ENCODE assay signal across 37 cellular contexts in genomic region chrX:85159644-85160043, GRCh38.
"Had no signal": no experiment of that assay in that cellular context is flagged by ENCODE, and none has a peak within 500 bp of the region (broad histone marks: within the 10 kb centered on the region; RNA-seq: fewer than 3 reads in every experiment).

No MANE protein-coding gene starts in this region.

- FAIRE-seq: bronchial epithelial cell, TTC549 had no signal

- H3K4me1 ChIP-seq: ascending aorta had no signal

- H3K9me3 Mint-ChIP-seq: activated B cell treated with CpG ODN at 0.5 μM for 24 hours; activated CD4-positive, alpha-beta memory T cell treated with anti-CD3 and anti-CD28 coated beads for 36 hours; activated CD4-positive, alpha-beta T cell treated with anti-CD3 and anti-CD28 coated beads, Interleukin-2, amount 10 ng/mL, durations not matched to agents 24 days and 14 days; activated CD8-positive, alpha-beta T cell treated with anti-CD3 and anti-CD28 coated beads for 36 hours; activated naive CD4-positive, alpha-beta T cell treated with anti-CD3 and anti-CD28 coated beads, Interleukin-2, amount 10 ng/mL, durations not matched to agents 7 days and 5 days; activated naive CD4-positive, alpha-beta T cell treated with anti-CD3 and anti-CD28 coated beads, Interleukin-2, amount 50 U/mL, for 24 hours; activated naive CD8-positive, alpha-beta T cell treated with anti-CD3 and anti-CD28 coated beads, Interleukin-2, amount 10 ng/mL, durations not matched to agents 7 days and 5 days; activated naive CD8-positive, alpha-beta T cell treated with anti-CD3 and anti-CD28 coated beads, Interleukin-2, amount 50 U/mL, for 24 hours; activated T-helper 2 cell treated with anti-CD3 and anti-CD28 coated beads, Interferon-gamma antibody, Interleukin-2, Interleukin-4, amounts not matched to agents 10 μg/mL and 5 μg/mL and 100 μg/mL, durations not matched to agents 14 hours and 24 hours and 36 hours; central memory CD8-positive, alpha-beta T cell; T-helper 1 cell treated with Interleukin-12 subunit alpha and Interleukin-12 subunit beta and Interleukin-4 antibody, amounts not matched to agents 30 μg/mL and 1 μg/mL, for 36 hours; T-helper 2 cell treated with Interferon-gamma antibody and Interleukin-4, amounts not matched to agents 5 μg/mL and 100 μg/mL, for 36 hours had no signal

- H3K36me3 Mint-ChIP-seq: activated CD4-positive, alpha-beta memory T cell treated with anti-CD3 and anti-CD28 coated beads for 36 hours; activated naive CD4-positive, alpha-beta T cell treated with anti-CD3 and anti-CD28 coated beads, Interleukin-2, amount 10 ng/mL, durations not matched to agents 7 days and 5 days; activated naive CD4-positive, alpha-beta T cell treated with anti-CD3 and anti-CD28 coated beads, Interleukin-2, amount 50 U/mL, for 24 hours; activated naive CD8-positive, alpha-beta T cell; activated naive CD8-positive, alpha-beta T cell treated with anti-CD3 and anti-CD28 coated beads, Interleukin-2, amount 10 ng/mL, durations not matched to agents 7 days and 5 days; brain had no signal

- H3K36me3 ChIP-seq: ascending aorta, cardiac muscle cell had no signal

- H3K4me1 Mint-ChIP-seq: activated CD4-positive, alpha-beta T cell treated with anti-CD3 and anti-CD28 coated beads, Interleukin-2, amount 10 ng/mL, durations not matched to agents 24 days and 14 days; activated naive CD4-positive, alpha-beta T cell treated with anti-CD3 and anti-CD28 coated beads, Interleukin-2, amount 10 ng/mL, durations not matched to agents 7 days and 5 days; activated naive CD4-positive, alpha-beta T cell treated with anti-CD3 and anti-CD28 coated beads, Interleukin-2, amount 50 U/mL, for 24 hours; activated naive CD8-positive, alpha-beta T cell treated with anti-CD3 and anti-CD28 coated beads, Interleukin-2, amount 10 ng/mL, durations not matched to agents 7 days and 5 days; activated naive CD8-positive, alpha-beta T cell treated with anti-CD3 and anti-CD28 coated beads, Interleukin-2, amount 50 U/mL, for 24 hours; brain; central memory CD8-positive, alpha-beta T cell had no signal

- H3K27ac Mint-ChIP-seq: activated B cell treated with CpG ODN at 0.5 μM for 24 hours; activated CD4-positive, alpha-beta memory T cell treated with anti-CD3 and anti-CD28 coated beads for 36 hours; activated CD4-positive, alpha-beta T cell treated with anti-CD3 and anti-CD28 coated beads, Interleukin-2, amount 10 ng/mL, durations not matched to agents 24 days and 14 days; activated CD8-positive, alpha-beta T cell treated with anti-CD3 and anti-CD28 coated beads for 36 hours; activated naive CD4-positive, alpha-beta T cell treated with anti-CD3 and anti-CD28 coated beads, Interleukin-2, amount 10 ng/mL, durations not matched to agents 7 days and 5 days; activated naive CD4-positive, alpha-beta T cell treated with anti-CD3 and anti-CD28 coated beads, Interleukin-2, amount 50 U/mL, for 24 hours; activated naive CD8-positive, alpha-beta T cell; activated naive CD8-positive, alpha-beta T cell treated with anti-CD3 and anti-CD28 coated beads, Interleukin-2, amount 10 ng/mL, durations not matched to agents 7 days and 5 days; activated naive CD8-positive, alpha-beta T cell treated with anti-CD3 and anti-CD28 coated beads, Interleukin-2, amount 50 U/mL, for 24 hours; activated T-helper 2 cell treated with anti-CD3 and anti-CD28 coated beads, Interferon-gamma antibody, Interleukin-2, Interleukin-4, amounts not matched to agents 10 μg/mL and 5 μg/mL and 100 μg/mL, durations not matched to agents 14 hours and 24 hours and 36 hours; brain; T-helper 1 cell treated with Interleukin-12 subunit alpha and Interleukin-12 subunit beta and Interleukin-4 antibody, amounts not matched to agents 30 μg/mL and 1 μg/mL, for 36 hours; T-helper 2 cell treated with Interferon-gamma antibody and Interleukin-4, amounts not matched to agents 5 μg/mL and 100 μg/mL, for 36 hours had no signal

- H3K27me3 Mint-ChIP-seq: activated B cell treated with CpG ODN at 0.5 μM for 24 hours; activated CD4-positive, alpha-beta memory T cell treated with anti-CD3 and anti-CD28 coated beads for 36 hours; activated CD4-positive, alpha-beta T cell treated with anti-CD3 and anti-CD28 coated beads, Interleukin-2, amount 10 ng/mL, durations not matched to agents 24 days and 14 days; activated CD8-positive, alpha-beta T cell treated with anti-CD3 and anti-CD28 coated beads for 36 hours; activated naive CD4-positive, alpha-beta T cell treated with anti-CD3 and anti-CD28 coated beads, Interleukin-2, amount 10 ng/mL, durations not matched to agents 7 days and 5 days; activated naive CD4-positive, alpha-beta T cell treated with anti-CD3 and anti-CD28 coated beads, Interleukin-2, amount 50 U/mL, for 24 hours; activated naive CD8-positive, alpha-beta T cell; activated naive CD8-positive, alpha-beta T cell treated with anti-CD3 and anti-CD28 coated beads, Interleukin-2, amount 10 ng/mL, durations not matched to agents 7 days and 5 days; activated naive CD8-positive, alpha-beta T cell treated with anti-CD3 and anti-CD28 coated beads, Interleukin-2, amount 50 U/mL, for 24 hours; brain; central memory CD8-positive, alpha-beta T cell had no signal

- H3K4me3 ChIP-seq: ascending aorta, cardiac muscle cell had no signal

- H3K27ac ChIP-seq: ascending aorta, cardiac muscle cell, VCaP had no signal

- H3K4me3 Mint-ChIP-seq: activated B cell treated with CpG ODN at 0.5 μM for 24 hours; activated CD4-positive, alpha-beta memory T cell treated with anti-CD3 and anti-CD28 coated beads for 36 hours; activated CD4-positive, alpha-beta T cell treated with anti-CD3 and anti-CD28 coated beads, Interleukin-2, amount 10 ng/mL, durations not matched to agents 24 days and 14 days; activated CD8-positive, alpha-beta T cell treated with anti-CD3 and anti-CD28 coated beads for 36 hours; activated naive CD4-positive, alpha-beta T cell treated with anti-CD3 and anti-CD28 coated beads, Interleukin-2, amount 10 ng/mL, durations not matched to agents 7 days and 5 days; activated naive CD4-positive, alpha-beta T cell treated with anti-CD3 and anti-CD28 coated beads, Interleukin-2, amount 50 U/mL, for 24 hours; activated naive CD8-positive, alpha-beta T cell; activated naive CD8-positive, alpha-beta T cell treated with anti-CD3 and anti-CD28 coated beads, Interleukin-2, amount 10 ng/mL, durations not matched to agents 7 days and 5 days; activated naive CD8-positive, alpha-beta T cell treated with anti-CD3 and anti-CD28 coated beads, Interleukin-2, amount 50 U/mL, for 24 hours; brain; central memory CD8-positive, alpha-beta T cell; T-helper 1 cell treated with Interleukin-12 subunit alpha and Interleukin-12 subunit beta and Interleukin-4 antibody, amounts not matched to agents 30 μg/mL and 1 μg/mL, for 36 hours; T-helper 2 cell treated with Interferon-gamma antibody and Interleukin-4, amounts not matched to agents 5 μg/mL and 100 μg/mL, for 36 hours had no signal

- DNase-seq: activated B cell treated with CpG ODN at 0.5 μM for 24 hours; activated CD4-positive, alpha-beta memory T cell treated with anti-CD3 and anti-CD28 coated beads for 36 hours; activated CD4-positive, alpha-beta T cell treated with anti-CD3 and anti-CD28 coated beads for 4 hours; activated CD4-positive, alpha-beta T cell treated with anti-CD3 and anti-CD28 coated beads, Interleukin-2, amount 10 ng/mL, durations not matched to agents 24 days and 14 days; activated CD4-positive, alpha-beta T cell treated with anti-CD3 and anti-CD28 coated beads, Interleukin-2, amount 50 U/mL, for 1 hour; activated CD4-positive, alpha-beta T cell treated with anti-CD3 and anti-CD28 coated beads, Interleukin-2, amount 50 U/mL, for 4 hours; activated CD4-positive, CD25-positive, alpha-beta regulatory T cell treated with anti-CD3 and anti-CD28 coated beads, Interleukin-2, amount 50 U/mL, for 72 hours; activated CD8-positive, alpha-beta memory T cell treated with anti-CD3 and anti-CD28 coated beads, Interleukin-2, amount 50 U/mL, for 4 hours; activated CD8-positive, alpha-beta T cell treated with anti-CD3 and anti-CD28 coated beads for 36 hours; activated effector memory CD4-positive, alpha-beta T cell treated with Interleukin-2 at 50 U/mL for 16 hours; activated gamma-delta T cell; activated naive CD4-positive, alpha-beta T cell treated with anti-CD3 and anti-CD28 coated beads, Interleukin-2, amount 10 ng/mL, durations not matched to agents 7 days and 5 days; activated naive CD4-positive, alpha-beta T cell treated with Interleukin-2 at 50 U/mL for 16 hours; activated naive CD8-positive, alpha-beta T cell treated with anti-CD3 and anti-CD28 coated beads, Interleukin-2, amount 10 ng/mL, durations not matched to agents 7 days and 5 days; activated naive CD8-positive, alpha-beta T cell treated with anti-CD3 and anti-CD28 coated beads, Interleukin-2, amount 50 U/mL, for 24 hours; activated T-cell treated with anti-CD3 and anti-CD28 coated beads for 4 hours; activated T-cell treated with anti-CD3 and anti-CD28 coated beads, Interleukin-2, amount 50 U/mL, for 1 hour; activated T-cell treated with anti-CD3 and anti-CD28 coated beads, Interleukin-2, amount 50 U/mL, for 48 hours; amygdala; anterior cingulate cortex; caudate nucleus; SW 1271; T-helper 1 cell; T-helper 2 cell; T-helper 9 cell had no signal

- ATAC-seq: activated CD8-positive, alpha-beta T cell treated with anti-CD3 and anti-CD28 coated beads for 36 hours; activated naive CD8-positive, alpha-beta T cell treated with anti-CD3 and anti-CD28 coated beads, Interleukin-2, amount 50 U/mL, for 24 hours had no signal
